ENCODE assay signal across 8 cellular contexts in the genomic region with DNA sequence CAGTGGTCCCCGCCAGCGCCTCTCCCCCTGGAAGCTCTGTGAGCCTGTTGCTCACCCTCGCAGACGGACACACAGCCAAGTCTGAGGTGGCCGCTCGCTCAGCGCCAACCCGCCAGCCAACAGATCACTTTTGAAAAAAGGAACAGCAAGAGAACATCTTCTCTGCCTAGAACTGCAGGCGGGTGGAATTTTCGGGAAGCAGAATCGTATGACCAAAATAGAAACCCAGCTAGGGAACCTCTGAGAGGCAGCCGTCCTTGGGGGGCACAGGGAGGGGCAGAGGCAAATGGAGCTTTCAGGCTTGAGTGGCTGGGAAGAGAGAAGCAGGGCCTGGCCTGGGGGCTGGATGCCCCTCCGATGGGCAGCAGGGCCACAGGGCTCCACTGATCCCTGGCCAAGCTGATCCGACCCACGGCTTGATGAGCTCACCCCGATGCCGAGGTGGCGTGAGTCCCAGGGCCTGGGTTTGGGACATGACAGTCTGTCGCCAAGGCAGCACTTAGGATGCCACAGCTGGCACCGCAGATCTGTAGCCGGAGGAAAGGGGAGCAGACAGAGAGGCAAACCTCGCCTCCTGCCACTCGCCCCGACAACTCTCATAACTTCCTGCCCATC. TPM values are rescaled to one million over a fixed set of nuclear protein-coding genes. Genes with fewer than 3 reads are reported as not detected.
DNase-seq lines count a peak whose midpoint lies in the region; ATAC-seq and TF ChIP-seq lines count a peak whose summit lies in the region.

No MANE protein-coding gene starts in this region.

- TF ChIP-seq CTCF in heart left ventricle (IDR thresholded peaks at IDR 0.05): no peak
- no peak for TF ChIP-seq CTCF in gastrocnemius medialis (IDR thresholded peaks at IDR 0.05 in 4 of 5, conservative IDR thresholded peaks at IDR 0.05 in 1 of 5)

- TF ChIP-seq POLR2A in heart left ventricle (IDR thresholded peaks at IDR 0.05) (no peak), gastrocnemius medialis (IDR thresholded peaks at IDR 0.05) (no peak)

- intact Hi-C loops in heart left ventricle (cut with DNase I): loop anchor here in 2 of 10 donors (5.0 to 10.0 kb wide), 2 partner anchors 75 to 78 kb away; no protein-coding TSS in a partner anchor
- intact Hi-C loops in gastrocnemius medialis (cut with DNase I; ENCODE audit: low total_unique reads): no loop called here

- H3K4me3 ChIP-seq in heart left ventricle: peak overlapping the region in 2 of 12 donors; percentile 3 to 28
- peak overlapping the region; percentile 6 to 40 (median 18) for H3K4me3 ChIP-seq in gastrocnemius medialis

- ATAC-seq in heart left ventricle: peak; percentile 74 to 83 (median 76)
- ATAC-seq in gastrocnemius medialis: peak; percentile 35 to 43

- H3K27me3 ChIP-seq in heart left ventricle: no peaks in the 10 kb centered on the region
- H3K27me3 ChIP-seq in gastrocnemius medialis: no peaks in the 10 kb centered on the region

- 47 to 55% (median 55%) methylated on average over 21 to 24 of the region's 24 CpGs for WGBS in heart left ventricle, 4 donors

- peaks cover 0 to 87% (median 38%) of the 10 kb centered on the region in 12 donors for H3K4me1 ChIP-seq in heart left ventricle
- H3K4me1 ChIP-seq in gastrocnemius medialis: peaks cover 27 to 31% of the 10 kb centered on the region in 2 donors

- peak; percentile 73 for DNase-seq in ELR (ENCODE audit: low read depth)
- peak; percentile 38 to 46 for DNase-seq in activated T-cell treated with anti-CD3 and anti-CD28 coated beads, Interleukin-2, amount 50 U/mL, for 48 hours
- DNase-seq in heart left ventricle: peak; percentile 57 to 78 (median 70)
- peak; percentile 44 to 46 for DNase-seq in gastrocnemius medialis
- no peak for DNase-seq in NCI-H1092 treated with DMSO at 0.1 percent for 48 hours (lab: John Stamatoyannopoulos, UW)
- DNase-seq in HT-29 (ENCODE audit: low spot score): no peak
- no peak for DNase-seq in activated CD4-positive, CD25-positive, alpha-beta regulatory T cell treated with anti-CD3 and anti-CD28 coated beads, Interleukin-2, amount 50 U/mL, for 72 hours
- no peak for DNase-seq in NCI-H1930 (lab: John Stamatoyannopoulos, UW)

- in situ Hi-C loops in gastrocnemius medialis (cut with MboI; ENCODE audit: low sequenced_read_pairs in 4 of 4): no loop called here

- H3K36me3 ChIP-seq in heart left ventricle: peaks cover 0 to under 1% (median 0%) of the 10 kb centered on the region in 9 donors
- no peaks in the 10 kb centered on the region for H3K36me3 ChIP-seq in gastrocnemius medialis

- H3K27ac ChIP-seq in heart left ventricle: peak overlapping the region; percentile 2 to 89 (median 80)
- H3K27ac ChIP-seq in gastrocnemius medialis: peak overlapping the region; percentile 46 to 75 (median 65)

- H3K9me3 ChIP-seq in heart left ventricle: peaks cover 0 to 6% (median 0%) of the 10 kb centered on the region in 12 donors
- no peaks in the 10 kb centered on the region for H3K9me3 ChIP-seq in gastrocnemius medialis

RNA-seq across cellular contexts. Expression of a gene that starts 9.8 kb away (rescaled TPM):
- total RNA-seq in heart left ventricle: 1 to 10 TPM in 8 of 9 donors, under 1 TPM in 1; 0.83 to 7.6 (median 3.8) TPM
- 1 to 10 TPM in 1 of 2 donors, under 1 TPM in 1; 0.76 to 1.7 TPM for polyA plus RNA-seq in heart left ventricle
- total RNA-seq in gastrocnemius medialis: 1 to 10 TPM; 1.6 to 3.9 (median 2.8) TPM
- total RNA-seq in HT-29 (2014; rRNA removed; shearing (Covaris generic)): 0.51 and 0.57 TPM in 2 replicates

Comparison
In these comparisons a context has a peak if more than half of its experiments do, and no peak if none do; other contexts are left out.
1. DNase-seq: peak in ELR (single experiment), activated T-cell treated with anti-CD3 and anti-CD28 coated beads, Interleukin-2, amount 50 U/mL, for 48 hours (2 of 2), heart left ventricle (5 of 5) and gastrocnemius medialis (2 of 2); none in NCI-H1092 treated with DMSO at 0.1 percent for 48 hours (single experiment), HT-29 (single experiment), activated CD4-positive, CD25-positive, alpha-beta regulatory T cell treated with anti-CD3 and anti-CD28 coated beads, Interleukin-2, amount 50 U/mL, for 72 hours (single experiment) and NCI-H1930 (0 of 2).